In genomic region chr3:178560759-178561158, GRCh38 we compare ENCODE assay signal across 1 cellular context.
TF ChIP-seq lines count a peak whose summit lies in the region.

No MANE protein-coding gene starts in this region.

TF ChIP-seq in GM23338, 12 proteins besides CTCF, POLR2A, EP300 and RAD21 (continued from another document):
- TF ChIP-seq, protein P1, sequence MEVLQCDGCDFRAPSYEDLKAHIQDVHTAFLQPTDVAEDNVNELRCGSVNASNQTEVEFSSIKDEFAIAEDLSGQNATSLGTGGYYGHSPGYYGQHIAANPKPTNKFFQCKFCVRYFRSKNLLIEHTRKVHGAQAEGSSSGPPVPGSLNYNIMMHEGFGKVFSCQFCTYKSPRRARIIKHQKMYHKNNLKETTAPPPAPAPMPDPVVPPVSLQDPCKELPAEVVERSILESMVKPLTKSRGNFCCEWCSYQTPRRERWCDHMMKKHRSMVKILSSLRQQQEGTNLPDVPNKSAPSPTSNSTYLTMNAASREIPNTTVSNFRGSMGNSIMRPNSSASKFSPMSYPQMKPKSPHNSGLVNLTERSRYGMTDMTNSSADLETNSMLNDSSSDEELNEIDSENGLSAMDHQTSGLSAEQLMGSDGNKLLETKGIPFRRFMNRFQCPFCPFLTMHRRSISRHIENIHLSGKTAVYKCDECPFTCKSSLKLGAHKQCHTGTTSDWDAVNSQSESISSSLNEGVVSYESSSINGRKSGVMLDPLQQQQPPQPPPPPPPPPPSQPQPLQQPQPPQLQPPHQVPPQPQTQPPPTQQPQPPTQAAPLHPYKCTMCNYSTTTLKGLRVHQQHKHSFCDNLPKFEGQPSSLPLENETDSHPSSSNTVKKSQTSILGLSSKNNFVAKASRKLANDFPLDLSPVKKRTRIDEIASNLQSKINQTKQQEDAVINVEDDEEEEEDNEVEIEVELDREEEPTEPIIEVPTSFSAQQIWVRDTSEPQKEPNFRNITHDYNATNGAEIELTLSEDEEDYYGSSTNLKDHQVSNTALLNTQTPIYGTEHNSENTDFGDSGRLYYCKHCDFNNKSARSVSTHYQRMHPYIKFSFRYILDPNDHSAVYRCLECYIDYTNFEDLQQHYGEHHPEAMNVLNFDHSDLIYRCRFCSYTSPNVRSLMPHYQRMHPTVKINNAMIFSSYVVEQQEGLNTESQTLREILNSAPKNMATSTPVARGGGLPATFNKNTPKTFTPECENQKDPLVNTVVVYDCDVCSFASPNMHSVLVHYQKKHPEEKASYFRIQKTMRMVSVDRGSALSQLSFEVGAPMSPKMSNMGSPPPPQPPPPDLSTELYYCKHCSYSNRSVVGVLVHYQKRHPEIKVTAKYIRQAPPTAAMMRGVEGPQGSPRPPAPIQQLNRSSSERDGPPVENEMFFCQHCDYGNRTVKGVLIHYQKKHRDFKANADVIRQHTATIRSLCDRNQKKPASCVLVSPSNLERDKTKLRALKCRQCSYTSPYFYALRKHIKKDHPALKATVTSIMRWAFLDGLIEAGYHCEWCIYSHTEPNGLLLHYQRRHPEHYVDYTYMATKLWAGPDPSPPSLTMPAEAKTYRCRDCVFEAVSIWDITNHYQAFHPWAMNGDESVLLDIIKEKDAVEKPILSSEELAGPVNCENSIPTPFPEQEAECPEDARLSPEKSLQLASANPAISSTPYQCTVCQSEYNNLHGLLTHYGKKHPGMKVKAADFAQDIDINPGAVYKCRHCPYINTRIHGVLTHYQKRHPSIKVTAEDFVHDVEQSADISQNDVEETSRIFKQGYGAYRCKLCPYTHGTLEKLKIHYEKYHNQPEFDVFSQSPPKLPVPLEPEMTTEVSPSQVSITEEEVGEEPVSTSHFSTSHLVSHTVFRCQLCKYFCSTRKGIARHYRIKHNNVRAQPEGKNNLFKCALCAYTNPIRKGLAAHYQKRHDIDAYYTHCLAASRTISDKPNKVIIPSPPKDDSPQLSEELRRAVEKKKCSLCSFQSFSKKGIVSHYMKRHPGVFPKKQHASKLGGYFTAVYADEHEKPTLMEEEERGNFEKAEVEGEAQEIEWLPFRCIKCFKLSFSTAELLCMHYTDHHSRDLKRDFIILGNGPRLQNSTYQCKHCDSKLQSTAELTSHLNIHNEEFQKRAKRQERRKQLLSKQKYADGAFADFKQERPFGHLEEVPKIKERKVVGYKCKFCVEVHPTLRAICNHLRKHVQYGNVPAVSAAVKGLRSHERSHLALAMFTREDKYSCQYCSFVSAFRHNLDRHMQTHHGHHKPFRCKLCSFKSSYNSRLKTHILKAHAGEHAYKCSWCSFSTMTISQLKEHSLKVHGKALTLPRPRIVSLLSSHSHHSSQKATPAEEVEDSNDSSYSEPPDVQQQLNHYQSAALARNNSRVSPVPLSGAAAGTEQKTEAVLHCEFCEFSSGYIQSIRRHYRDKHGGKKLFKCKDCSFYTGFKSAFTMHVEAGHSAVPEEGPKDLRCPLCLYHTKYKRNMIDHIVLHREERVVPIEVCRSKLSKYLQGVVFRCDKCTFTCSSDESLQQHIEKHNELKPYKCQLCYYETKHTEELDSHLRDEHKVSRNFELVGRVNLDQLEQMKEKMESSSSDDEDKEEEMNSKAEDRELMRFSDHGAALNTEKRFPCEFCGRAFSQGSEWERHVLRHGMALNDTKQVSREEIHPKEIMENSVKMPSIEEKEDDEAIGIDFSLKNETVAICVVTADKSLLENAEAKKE (CRISPR knock-in tag; IDR thresholded peaks at IDR 0.05): no peak
- TF ChIP-seq NANOG (IDR thresholded peaks at IDR 0.05; ENCODE audit: borderline replicate concordance): no peak
- TF ChIP-seq, protein P2, sequence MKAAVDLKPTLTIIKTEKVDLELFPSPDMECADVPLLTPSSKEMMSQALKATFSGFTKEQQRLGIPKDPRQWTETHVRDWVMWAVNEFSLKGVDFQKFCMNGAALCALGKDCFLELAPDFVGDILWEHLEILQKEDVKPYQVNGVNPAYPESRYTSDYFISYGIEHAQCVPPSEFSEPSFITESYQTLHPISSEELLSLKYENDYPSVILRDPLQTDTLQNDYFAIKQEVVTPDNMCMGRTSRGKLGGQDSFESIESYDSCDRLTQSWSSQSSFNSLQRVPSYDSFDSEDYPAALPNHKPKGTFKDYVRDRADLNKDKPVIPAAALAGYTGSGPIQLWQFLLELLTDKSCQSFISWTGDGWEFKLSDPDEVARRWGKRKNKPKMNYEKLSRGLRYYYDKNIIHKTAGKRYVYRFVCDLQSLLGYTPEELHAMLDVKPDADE (IDR thresholded peaks at IDR 0.05): no peak
- TF ChIP-seq EZH2 (IDR thresholded peaks at IDR 0.05; ENCODE audit: low read depth, unreplicated experiment): no peak
TF ChIP-seq in GM23338: peak in this region for 0.
